Comparison of ENCODE assay signal across 25 cellular contexts in the genomic region with DNA sequence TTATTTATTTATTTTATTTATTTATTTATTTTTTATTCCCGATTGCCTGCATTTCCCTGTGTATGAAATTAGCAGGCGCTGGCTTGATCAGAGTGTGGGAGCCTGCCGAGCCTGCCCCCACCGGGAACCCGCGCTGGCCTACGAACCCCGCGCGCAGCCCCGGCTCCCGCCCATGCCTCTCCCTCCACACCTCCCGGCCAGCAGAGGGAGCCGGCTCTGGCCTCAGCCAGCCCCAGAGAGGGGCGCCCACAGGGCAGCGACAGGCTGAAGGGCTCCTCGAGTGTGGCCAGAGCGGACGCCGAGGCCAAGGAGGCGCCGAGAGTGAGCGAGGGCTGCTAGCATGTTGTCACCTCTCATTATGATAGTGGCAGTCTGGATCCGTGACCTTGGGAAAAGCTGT.
"Had no signal": no experiment of that assay in that cellular context is flagged by ENCODE, and none has a peak within 500 bp of the region (broad histone marks: within the 10 kb centered on the region; RNA-seq: fewer than 3 reads in every experiment).

No MANE protein-coding gene starts in this region.

- H3K27ac ChIP-seq: brain microvascular endothelial cell, esophagus muscularis mucosa, gastrocnemius medialis, sigmoid colon, thoracic aorta, upper lobe of left lung had no signal

- H3K36me3 ChIP-seq: brain microvascular endothelial cell, esophagus muscularis mucosa, gastrocnemius medialis, sigmoid colon, thoracic aorta, upper lobe of left lung had no signal

- H3K27me3 Mint-ChIP-seq: activated CD4-positive, alpha-beta T cell treated with anti-CD3 and anti-CD28 coated beads, Interleukin-2, amount 10 ng/mL, durations not matched to agents 7 days and 5 days had no signal

- H3K4me3 ChIP-seq: esophagus muscularis mucosa, gastrocnemius medialis, sigmoid colon, smooth muscle cell, thoracic aorta, upper lobe of left lung had no signal

- H3K4me3 Mint-ChIP-seq: activated CD4-positive, alpha-beta T cell treated with anti-CD3 and anti-CD28 coated beads, Interleukin-2, amount 10 ng/mL, durations not matched to agents 7 days and 5 days; activated CD8-positive, alpha-beta T cell treated with anti-CD3 and anti-CD28 coated beads, Interleukin-2, amount 10 ng/mL, durations not matched to agents 7 days and 5 days; natural killer cell had no signal

- H3K4me2 ChIP-seq: smooth muscle cell had no signal

- H3K27ac Mint-ChIP-seq: activated CD4-positive, alpha-beta T cell treated with anti-CD3 and anti-CD28 coated beads, Interleukin-2, amount 10 ng/mL, durations not matched to agents 7 days and 5 days; activated CD8-positive, alpha-beta T cell treated with anti-CD3 and anti-CD28 coated beads, Interleukin-2, amount 10 ng/mL, durations not matched to agents 7 days and 5 days; activated naive CD4-positive, alpha-beta T cell treated with anti-CD3 and anti-CD28 coated beads, Interleukin-2, amount 50 U/mL, for 72 hours; natural killer cell had no signal

- H3K4me1 Mint-ChIP-seq: natural killer cell had no signal

- FAIRE-seq: colon, endothelial cell of umbilical vein, islet of Langerhans had no signal

- H3K4me1 ChIP-seq: esophagus muscularis mucosa, gastrocnemius medialis, sigmoid colon, upper lobe of left lung had no signal

- H3K9me3 ChIP-seq: esophagus muscularis mucosa, gastrocnemius medialis, thoracic aorta had no signal

- H3K27me3 ChIP-seq: brain microvascular endothelial cell, gastrocnemius medialis, sigmoid colon, upper lobe of left lung had no signal

- H3K9me3 Mint-ChIP-seq: natural killer cell had no signal

- DNase-seq: activated CD4-positive, alpha-beta T cell treated with anti-CD3 and anti-CD28 coated beads, Interleukin-2, amount 10 ng/mL, durations not matched to agents 7 days and 5 days; activated CD4-positive, CD25-positive, alpha-beta regulatory T cell treated with anti-CD3 and anti-CD28 coated beads, Interleukin-2, amount 50 U/mL, for 72 hours; activated CD8-positive, alpha-beta T cell treated with anti-CD3 and anti-CD28 coated beads, Interleukin-2, amount 10 ng/mL, durations not matched to agents 7 days and 5 days; activated gamma-delta T cell treated with Interleukin-2 at 50 U/mL for 16 hours; aorta; brain microvascular endothelial cell; caudate nucleus; effector memory CD4-positive, alpha-beta T cell; gastrocnemius medialis; hypothalamus; left ventricle myocardium superior; mammary epithelial cell; midbrain; natural killer cell; sigmoid colon; stimulated activated CD4-positive, alpha-beta T cell treated with anti-CD3 and anti-CD28 coated beads, Interleukin-15, amount 100 ng/mL, for 24 hours; stimulated activated naive CD4-positive, alpha-beta T cell had no signal
